Comparison of ENCODE assay signal across 11 cellular contexts in the genomic region with DNA sequence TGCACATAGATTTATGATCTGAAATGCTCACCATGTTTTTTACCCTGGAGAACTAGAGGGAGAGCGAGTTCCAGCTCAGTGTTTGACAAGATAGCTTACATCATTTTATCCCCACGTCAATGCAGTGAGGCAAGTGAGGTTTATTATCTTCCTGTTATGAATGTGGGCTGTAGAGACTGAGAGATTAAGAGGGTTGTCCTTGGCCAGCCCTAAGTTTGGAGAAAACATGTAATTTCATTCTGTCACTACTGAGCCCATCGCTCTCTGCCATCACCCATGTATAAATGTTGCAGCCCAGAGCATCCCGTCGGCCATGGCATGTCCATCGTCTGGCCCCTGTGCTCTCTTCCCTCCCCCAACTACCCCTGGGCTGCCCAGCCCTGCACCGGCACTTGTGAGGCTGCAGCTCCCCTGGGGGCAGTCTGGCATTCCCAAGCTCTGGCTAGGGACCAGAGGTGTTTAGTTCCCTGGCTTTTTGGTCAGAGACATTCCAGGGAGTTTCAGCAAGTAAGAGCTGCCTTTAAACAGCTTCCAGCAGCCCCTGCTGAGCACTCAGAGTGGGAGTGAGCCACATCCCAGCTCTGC.
DNase-seq lines count a peak whose midpoint lies in the region; ATAC-seq and TF ChIP-seq lines count a peak whose summit lies in the region.
"Had no signal": no experiment of that assay in that cellular context is flagged by ENCODE, and none has a peak within 500 bp of the region (broad histone marks: within the 10 kb centered on the region; RNA-seq: fewer than 3 reads in every experiment).

No MANE protein-coding gene starts in this region.

- H3K4me3 ChIP-seq in cardiac fibroblast (replicated peaks in 1 of 2; ENCODE audit: low read depth in 2 of 2, low read length in 2 of 2), result no peak overlapping the region
- H3K4me3 ChIP-seq in stomach, result no peak overlapping the region
- H3K4me3 ChIP-seq: HAP-1, SJSA1 had no signal

- peaks cover 26% of the 10 kb centered on the region for H3K27me3 Mint-ChIP-seq in Calu3 (ENCODE audit: unreplicated experiment)
- peaks cover 3% of the 10 kb centered on the region for H3K27me3 Mint-ChIP-seq in activated T-cell treated with anti-CD3 and anti-CD28 coated beads, Interleukin-2, amount 50 U/mL, for 24 hours

- peak overlapping the region in 4 of 5 donors; percentile 5 to 56 (median 31) for H3K27ac ChIP-seq in stomach
- H3K27ac ChIP-seq: SJSA1 had no signal

- no peak for TF ChIP-seq EP300 in stomach (IDR thresholded peaks at IDR 0.05)

- H3K4me3 Mint-ChIP-seq in Calu3 (ENCODE audit: low read depth, unreplicated experiment), result no peak overlapping the region
- no peak overlapping the region for H3K4me3 Mint-ChIP-seq in activated T-cell treated with anti-CD3 and anti-CD28 coated beads, Interleukin-2, amount 50 U/mL, for 24 hours
- H3K4me3 Mint-ChIP-seq: activated CD8-positive, alpha-beta T cell treated with anti-CD3 and anti-CD28 coated beads, Interleukin-2, amount 10 ng/mL, durations not matched to agents 7 days and 5 days had no signal

- BruUV-seq in Calu3 (replicated peaks; lab: Mats Ljungman, UMichigan), result no TSS peak

- no peak for TF ChIP-seq POLR2A in stomach (IDR thresholded peaks at IDR 0.05)

- DNase-seq in HEK293T (ENCODE audit: extremely low spot score) (peak; percentile 14), cardiac fibroblast (ENCODE audit: low read depth in 2 of 2) (peak; percentile 62 to 92), islet precursor cell (peak; percentile 96), stomach (no peak), Calu3 (no peak)
- no peak for DNase-seq in activated T-cell treated with anti-CD3 and anti-CD28 coated beads, Interleukin-2, amount 50 U/mL, for 24 hours
- DNase-seq: activated CD8-positive, alpha-beta T cell treated with anti-CD3 and anti-CD28 coated beads, Interleukin-2, amount 10 ng/mL, durations not matched to agents 7 days and 5 days had no signal

- no peak overlapping the region for H3K27ac Mint-ChIP-seq in Calu3 (ENCODE audit: unreplicated experiment)
- no peak overlapping the region for H3K27ac Mint-ChIP-seq in activated T-cell treated with anti-CD3 and anti-CD28 coated beads, Interleukin-2, amount 50 U/mL, for 24 hours
- H3K27ac Mint-ChIP-seq: activated CD8-positive, alpha-beta T cell treated with anti-CD3 and anti-CD28 coated beads, Interleukin-2, amount 10 ng/mL, durations not matched to agents 7 days and 5 days had no signal

- intact Hi-C loops in stomach (cut with DNase I; ENCODE audit: low total_unique reads), result no loop called here
- intact Hi-C loops in Calu3 (cut with micrococcal nuclease; ENCODE audit: unreplicated experiment), result no loop called here

- 52 to 68% (median 63%) methylated on average over 7 of the region's 7 CpGs for WGBS in stomach, 5 donors

- no peak for TF ChIP-seq CTCF in cardiac fibroblast (IDR thresholded peaks at IDR 0.05; ENCODE audit: low read depth, low read length)
- TF ChIP-seq CTCF in stomach (IDR thresholded peaks at IDR 0.05), result no peak
- no peak for TF ChIP-seq CTCF in Calu3 (IDR thresholded peaks at IDR 0.05; ENCODE audit: unreplicated experiment)

- H3K4me1 ChIP-seq in stomach, result peaks cover 0 to 22% (median 6%) of the 10 kb centered on the region in 4 donors
- H3K4me1 ChIP-seq: HAP-1 had no signal

- ATAC-seq in GM21515 (IDR thresholded peaks at IDR 0.05; ENCODE audit: unreplicated experiment), result no peak
- ATAC-seq in GM18867 (IDR thresholded peaks at IDR 0.05; ENCODE audit: unreplicated experiment), result no peak
- ATAC-seq: activated CD8-positive, alpha-beta T cell treated with anti-CD3 and anti-CD28 coated beads, Interleukin-2, amount 10 ng/mL, durations not matched to agents 7 days and 5 days had no signal

- POLR2A ChIA-PET in HEK293T (lab: Yijun Ruan, JAX), result no interaction called here

- CTCF ChIA-PET in HEK293T (lab: Yijun Ruan, JAX), result no interaction called here
- CTCF ChIA-PET in Calu3 (lab: Charles Lee), result no interaction called here

- no peaks in the 10 kb centered on the region for H3K9me3 Mint-ChIP-seq in Calu3 (ENCODE audit: low read depth, unreplicated experiment)
- H3K9me3 Mint-ChIP-seq in activated T-cell treated with anti-CD3 and anti-CD28 coated beads, Interleukin-2, amount 50 U/mL, for 24 hours, result no peaks in the 10 kb centered on the region

- no peaks in the 10 kb centered on the region for H3K9me3 ChIP-seq in stomach
- H3K9me3 ChIP-seq: HAP-1, SJSA1 had no signal

- H3K27me3 ChIP-seq in stomach, result no peaks in the 10 kb centered on the region
- H3K27me3 ChIP-seq: SJSA1 had no signal

- no peaks in the 10 kb centered on the region for H3K36me3 Mint-ChIP-seq in Calu3 (ENCODE audit: insufficient read depth, unreplicated experiment)
- H3K36me3 Mint-ChIP-seq in activated T-cell treated with anti-CD3 and anti-CD28 coated beads, Interleukin-2, amount 50 U/mL, for 24 hours (ENCODE audit: low read depth), result no peaks in the 10 kb centered on the region

- H3K4me1 Mint-ChIP-seq in Calu3 (ENCODE audit: low read depth, unreplicated experiment), result no peaks in the 10 kb centered on the region
- no peaks in the 10 kb centered on the region for H3K4me1 Mint-ChIP-seq in activated T-cell treated with anti-CD3 and anti-CD28 coated beads, Interleukin-2, amount 50 U/mL, for 24 hours (ENCODE audit: low read depth)

- H3K36me3 ChIP-seq in stomach, result no peaks in the 10 kb centered on the region
- H3K36me3 ChIP-seq: HAP-1 had no signal

TF ChIP-seq in HEK293T, 16 proteins besides CTCF, POLR2A, EP300 and RAD21:
- TF ChIP-seq FOXM1 (IDR thresholded peaks at IDR 0.05; ENCODE audit: borderline replicate concordance) (no peak), LEF1 (IDR thresholded peaks at IDR 0.05; ENCODE audit: borderline replicate concordance) (no peak), TARDBP (IDR thresholded peaks at IDR 0.05) (no peak), ZNF384 (IDR thresholded peaks at IDR 0.05) (no peak), ARNT (IDR thresholded peaks at IDR 0.05) (no peak), PKNOX1 (IDR thresholded peaks at IDR 0.05) (no peak), ELF4 (IDR thresholded peaks at IDR 0.05) (no peak), FOXA1 (IDR thresholded peaks at IDR 0.05) (no peak), CTBP1 (IDR thresholded peaks at IDR 0.05; ENCODE audit: borderline replicate concordance) (no peak), FOXK2 (IDR thresholded peaks at IDR 0.05) (no peak), HDGF (IDR thresholded peaks at IDR 0.05; ENCODE audit: borderline replicate concordance) (no peak), NFRKB (IDR thresholded peaks at IDR 0.05) (no peak), BHLHE40 (IDR thresholded peaks at IDR 0.05; ENCODE audit: borderline replicate concordance) (no peak), L3MBTL2 (conservative IDR thresholded peaks at IDR 0.05) (no peak), SUZ12 (IDR thresholded peaks at IDR 0.05) (no peak), SP1 (IDR thresholded peaks at IDR 0.05) (no peak)

Comparison
In these comparisons a context has a peak if more than half of its experiments do, and no peak if none do; other contexts are left out.
1. DNase-seq: peak in HEK293T (single experiment), cardiac fibroblast (2 of 2) and islet precursor cell (single experiment); none in stomach (single experiment), Calu3 (single experiment) and activated T-cell treated with anti-CD3 and anti-CD28 coated beads, Interleukin-2, amount 50 U/mL, for 24 hours (single experiment).